8 cellular contexts compared by ENCODE assay signal in genomic region chr7:5397657-5398237, GRCh38. TPM values are rescaled to one million over a fixed set of nuclear protein-coding genes. Genes with fewer than 3 reads are reported as not detected.
DNase-seq lines count a peak whose midpoint lies in the region; ATAC-seq and TF ChIP-seq lines count a peak whose summit lies in the region.

No MANE protein-coding gene starts in this region.

- H3K9me3 Mint-ChIP-seq in Calu3 (ENCODE audit: low read depth, unreplicated experiment), result no peaks in the 10 kb centered on the region
- H3K9me3 Mint-ChIP-seq in naive thymus-derived CD8-positive, alpha-beta T cell, result no peaks in the 10 kb centered on the region

- ATAC-seq in HG02642 (IDR thresholded peaks at IDR 0.05; ENCODE audit: poor library complexity, unreplicated experiment) (peak; percentile 4), HG03571 (IDR thresholded peaks at IDR 0.05; ENCODE audit: unreplicated experiment) (no peak), HG02610 (IDR thresholded peaks at IDR 0.05; ENCODE audit: unreplicated experiment) (no peak), GM18868 (IDR thresholded peaks at IDR 0.05; ENCODE audit: unreplicated experiment) (no peak)
- peak in 1 of 2 donors; percentile 1 for ATAC-seq in naive thymus-derived CD8-positive, alpha-beta T cell

- intact Hi-C loops in Calu3 (cut with micrococcal nuclease; ENCODE audit: unreplicated experiment), result no loop called here
- intact Hi-C loops in ascending aorta (cut with DNase I), result no loop called here

- peak overlapping the region; percentile 64 to 75 for H3K27ac ChIP-seq in ascending aorta

- H3K27me3 ChIP-seq in ascending aorta (no peaks in the 10 kb centered on the region), MG63 (no peaks in the 10 kb centered on the region)

- POLR2A ChIA-PET in naive thymus-derived CD8-positive, alpha-beta T cell (lab: Charles Lee), result interaction anchor here (0.6 to 1.9 kb wide), 9 partner anchors 12 to 425 kb away, joined by 3 to 14 read pairs (median 3); no protein-coding TSS in a partner anchor

- BruUV-seq in Calu3 (replicated peaks; lab: Mats Ljungman, UMichigan), result no TSS peak

- H3K27me3 Mint-ChIP-seq in Calu3 (ENCODE audit: unreplicated experiment), result no peaks in the 10 kb centered on the region
- H3K27me3 Mint-ChIP-seq in naive thymus-derived CD8-positive, alpha-beta T cell, result no peaks in the 10 kb centered on the region

- CTCF ChIA-PET in Calu3 (lab: Charles Lee), result interaction anchor here (1.2 to 2.2 kb wide), 6 partner anchors 11 to 158 kb away, joined by 3 to 46 read pairs (median 15); partner anchors contain the start of gene TNRC18

- no peaks in the 10 kb centered on the region for H3K9me3 ChIP-seq in ascending aorta
- H3K9me3 ChIP-seq in MG63, result no peaks in the 10 kb centered on the region

- H3K4me3 Mint-ChIP-seq in Calu3 (ENCODE audit: low read depth, unreplicated experiment), result peak overlapping the region; percentile 88
- peak overlapping the region; percentile 61 to 89 (median 79) for H3K4me3 Mint-ChIP-seq in naive thymus-derived CD8-positive, alpha-beta T cell

- TF ChIP-seq CTCF in Calu3 (IDR thresholded peaks at IDR 0.05; ENCODE audit: unreplicated experiment), result no peak
- no peak for TF ChIP-seq CTCF in ascending aorta (IDR thresholded peaks at IDR 0.05)

- peaks cover 4 to 20% of the 10 kb centered on the region in 2 donors for H3K4me1 ChIP-seq in ascending aorta

- H3K27ac Mint-ChIP-seq in Calu3 (ENCODE audit: unreplicated experiment), result peak overlapping the region; percentile 96
- H3K27ac Mint-ChIP-seq in naive thymus-derived CD8-positive, alpha-beta T cell, result peak overlapping the region; percentile 83 to 97 (median 92)

- peaks cover 39% of the 10 kb centered on the region for H3K4me1 Mint-ChIP-seq in Calu3 (ENCODE audit: low read depth, unreplicated experiment)
- peaks cover 11 to 37% (median 36%) of the 10 kb centered on the region in 4 donors for H3K4me1 Mint-ChIP-seq in naive thymus-derived CD8-positive, alpha-beta T cell

- peaks cover 76% of the 10 kb centered on the region for H3K36me3 Mint-ChIP-seq in Calu3 (ENCODE audit: insufficient read depth, unreplicated experiment)
- peaks cover 0 to 14% (median 10%) of the 10 kb centered on the region in 3 donors for H3K36me3 Mint-ChIP-seq in naive thymus-derived CD8-positive, alpha-beta T cell

- peaks cover 17 to 29% of the 10 kb centered on the region in 2 donors for H3K36me3 ChIP-seq in ascending aorta
- peaks cover 28% of the 10 kb centered on the region for H3K36me3 ChIP-seq in MG63

- DNase-seq in Calu3, result no peak
- no peak for DNase-seq in ascending aorta (ENCODE audit: low spot score in 2 of 2)
- peak in 1 of 10 donors; percentile 19 for DNase-seq in naive thymus-derived CD8-positive, alpha-beta T cell
- no peak for DNase-seq in MG63

- H3K4me3 ChIP-seq in ascending aorta (peak overlapping the region in 1 of 2 donors; percentile 53), MG63 (no peak overlapping the region)

RNA-seq across cellular contexts. Expression of gene TNRC18, which starts 25.9 kb away (rescaled TPM):
- total RNA-seq in Calu3 (2022) (213 and 218 TPM in 2 replicates), ascending aorta (240 TPM)
- 10 to 100 TPM; 41.0 to 42.7 TPM for total RNA-seq in naive thymus-derived CD8-positive, alpha-beta T cell
- polyA plus RNA-seq in naive thymus-derived CD8-positive, alpha-beta T cell, result 1 to 10 TPM in 2 of 3 donors, under 1 TPM in 1; 0.59 to 1.6 (median 1.0) TPM
- 17.3 and 25.0 TPM in 2 replicates for total RNA-seq in MG63 (2014; rRNA removed; shearing (Covaris generic); ENCODE audit: low replicate concordance)
